ENCODE assay signal across 8 cellular contexts in the genomic region with DNA sequence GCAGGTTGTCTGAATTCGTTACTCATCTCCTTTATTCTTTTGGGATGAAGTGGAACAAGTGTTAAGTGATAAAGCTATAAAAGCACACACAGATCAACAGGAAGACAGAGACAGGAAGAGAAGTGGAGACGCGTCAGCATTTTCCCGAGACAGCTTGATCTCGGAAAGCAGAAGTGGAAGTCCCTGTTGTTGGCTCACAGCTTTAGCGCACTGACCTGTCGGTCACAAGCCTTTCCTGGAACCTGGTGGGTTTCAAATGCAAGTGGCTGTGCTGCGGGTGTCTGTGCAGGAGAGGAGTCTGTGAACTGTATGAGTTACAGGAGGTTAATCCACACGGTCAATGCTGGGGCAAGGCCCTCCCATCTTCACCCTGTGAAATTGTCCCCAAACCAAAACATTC.
A peak's percentile ranks its signal among the peaks of the same experiment; 100 is the strongest.
DNase-seq lines count a peak whose midpoint lies in the region; ATAC-seq and TF ChIP-seq lines count a peak whose summit lies in the region.

No MANE protein-coding gene starts in this region.

- H3K9me3 ChIP-seq in right lobe of liver (no peaks in the 10 kb centered on the region), SK-N-SH (no peaks in the 10 kb centered on the region)

- POLR2A ChIA-PET in SK-N-SH (lab: Yijun Ruan, JAX), result no interaction called here

- TF ChIP-seq EP300 in SK-N-SH (IDR thresholded peaks at IDR 0.05; ENCODE audit: borderline replicate concordance in 1 of 2, low read depth in 1 of 2, low read length in 1 of 2), result no peak

- H3K9ac ChIP-seq in SK-N-SH, result no peak overlapping the region

- no peak for TF ChIP-seq RAD21 in SK-N-SH (IDR thresholded peaks at IDR 0.05; ENCODE audit: low read length)

- no peak overlapping the region for H2AFZ ChIP-seq in SK-N-SH (ENCODE audit: low read depth)

- TF ChIP-seq POLR2A in right lobe of liver (IDR thresholded peaks at IDR 0.05), result no peak

- 32% methylated on average over 9 of the region's 9 CpGs for WGBS in right lobe of liver (ENCODE audit: insufficient coverage, low coverage, low lambda C conversion rate, missing lambda C conversion rate)
- 85% methylated on average over 9 of the region's 9 CpGs for WGBS in SK-N-SH (ENCODE audit: low lambda C conversion rate)

- DNase-seq in GM06990 (ENCODE audit: extremely low read depth, insufficient read length), result peak; percentile 58
- DNase-seq in GM20000 (ENCODE audit: low spot score), result peak; percentile 50
- DNase-seq in activated effector memory CD4-positive, alpha-beta T cell treated with Interleukin-2 at 50 U/mL for 16 hours, result peak; percentile 8
- peak; percentile 65 to 72 (median 70) for DNase-seq in right lobe of liver
- peak; percentile 49 for DNase-seq in ureter (ENCODE audit: low spot score)
- DNase-seq in kidney tubule cell (ENCODE audit: low spot score), result no peak
- no peak for DNase-seq in SK-N-SH

- H3K36me3 ChIP-seq in GM06990 (ENCODE audit: control insufficient read depth, insufficient read depth, low read length) (no peaks in the 10 kb centered on the region), right lobe of liver (no peaks in the 10 kb centered on the region), SK-N-SH (replicated peaks in 1 of 2; ENCODE audit: control insufficient read depth in 1 of 2, insufficient read depth in 2 of 2, low read length in 1 of 2) (no peaks in the 10 kb centered on the region)

- H3K27ac ChIP-seq in right lobe of liver (peak overlapping the region; percentile 41 to 78 (median 41)), SK-N-SH (ENCODE audit: low read depth in 2 of 2, low read length in 1 of 2) (no peak overlapping the region)

- CTCF ChIA-PET in SK-N-SH (lab: Yijun Ruan, JAX), result interaction anchor here (1.3 kb wide), 1 partner anchor 67 kb away, joined by 4 read pairs; no protein-coding TSS in a partner anchor

- H3K4me1 ChIP-seq in right lobe of liver (peaks cover 0 to 13% (median 0%) of the 10 kb centered on the region in 4 donors), SK-N-SH (ENCODE audit: control insufficient read depth in 1 of 2, insufficient read depth in 2 of 2, low read depth in 1 of 2, low read length in 1 of 2) (peaks cover 0 to 5% of the 10 kb centered on the region in 2 experiments; a peak in 2 of 4 replicates)

- ATAC-seq in HG03520 (IDR thresholded peaks at IDR 0.05; ENCODE audit: unreplicated experiment) (peak; percentile 80), right lobe of liver (peak; percentile 71 to 81 (median 79))

- H3F3A ChIP-seq in SK-N-SH (replicated peaks; ENCODE audit: insufficient read depth), result no peaks in the 10 kb centered on the region

- H3K9me2 ChIP-seq in SK-N-SH, result no peaks in the 10 kb centered on the region

- H3K4me2 ChIP-seq in SK-N-SH, result no peak overlapping the region

- intact Hi-C loops in right lobe of liver (cut with DNase I), result no loop called here

- TF ChIP-seq CTCF in GM06990 (IDR thresholded peaks at IDR 0.05; ENCODE audit: insufficient read depth, low read length, poor library complexity, severe bottlenecking) (no peak), GM20000 (IDR thresholded peaks at IDR 0.05; ENCODE audit: extremely low read depth, missing control alignments) (no peak), right lobe of liver (IDR thresholded peaks at IDR 0.05) (no peak), SK-N-SH (IDR thresholded peaks at IDR 0.05) (no peak)

- H4K20me1 ChIP-seq in SK-N-SH (ENCODE audit: insufficient read depth), result no peaks in the 10 kb centered on the region

- H3K27me3 ChIP-seq in GM06990 (replicated peaks; ENCODE audit: control insufficient read depth, insufficient read depth, low read length) (no peaks in the 10 kb centered on the region), right lobe of liver (no peaks in the 10 kb centered on the region), SK-N-SH (ENCODE audit: insufficient read depth) (no peaks in the 10 kb centered on the region)

- no peak overlapping the region; the same call in 1 of the 2 replicates for H3K4me3 ChIP-seq in GM06990 (replicated peaks; ENCODE audit: low read depth, low read length)
- H3K4me3 ChIP-seq in right lobe of liver, result no peak overlapping the region
- H3K4me3 ChIP-seq in SK-N-SH (ENCODE audit: low read depth in 2 of 2, low read length in 1 of 2), result no peak overlapping the region

- H3K79me2 ChIP-seq in SK-N-SH (ENCODE audit: insufficient read depth), result no peaks in the 10 kb centered on the region

TF ChIP-seq in SK-N-SH, 30 proteins besides CTCF, POLR2A, EP300 and RAD21:
- TF ChIP-seq TCF12 (IDR thresholded peaks at IDR 0.05), result no peak
- no peak for TF ChIP-seq YY1 (IDR thresholded peaks at IDR 0.05; ENCODE audit: low read depth)
- TF ChIP-seq, protein P1, sequence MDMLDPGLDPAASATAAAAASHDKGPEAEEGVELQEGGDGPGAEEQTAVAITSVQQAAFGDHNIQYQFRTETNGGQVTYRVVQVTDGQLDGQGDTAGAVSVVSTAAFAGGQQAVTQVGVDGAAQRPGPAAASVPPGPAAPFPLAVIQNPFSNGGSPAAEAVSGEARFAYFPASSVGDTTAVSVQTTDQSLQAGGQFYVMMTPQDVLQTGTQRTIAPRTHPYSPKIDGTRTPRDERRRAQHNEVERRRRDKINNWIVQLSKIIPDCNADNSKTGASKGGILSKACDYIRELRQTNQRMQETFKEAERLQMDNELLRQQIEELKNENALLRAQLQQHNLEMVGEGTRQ (IDR thresholded peaks at IDR 0.05; ENCODE audit: borderline replicate concordance, low read depth, low read length), result no peak
- TF ChIP-seq MEF2A (IDR thresholded peaks at IDR 0.05; ENCODE audit: borderline replicate concordance, low read depth), result no peak
- no peak for TF ChIP-seq RXRA (IDR thresholded peaks at IDR 0.05; ENCODE audit: borderline replicate concordance, low read depth)
- TF ChIP-seq, protein P2, sequence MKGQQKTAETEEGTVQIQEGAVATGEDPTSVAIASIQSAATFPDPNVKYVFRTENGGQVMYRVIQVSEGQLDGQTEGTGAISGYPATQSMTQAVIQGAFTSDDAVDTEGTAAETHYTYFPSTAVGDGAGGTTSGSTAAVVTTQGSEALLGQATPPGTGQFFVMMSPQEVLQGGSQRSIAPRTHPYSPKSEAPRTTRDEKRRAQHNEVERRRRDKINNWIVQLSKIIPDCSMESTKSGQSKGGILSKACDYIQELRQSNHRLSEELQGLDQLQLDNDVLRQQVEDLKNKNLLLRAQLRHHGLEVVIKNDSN (IDR thresholded peaks at IDR 0.05; ENCODE audit: borderline replicate concordance, low read depth), result no peak
- no peak for TF ChIP-seq FOSL2 (IDR thresholded peaks at IDR 0.05; ENCODE audit: borderline replicate concordance, low read depth)
- TF ChIP-seq CHD2 (IDR thresholded peaks at IDR 0.05; ENCODE audit: low read length, partially characterized antibody), result no peak
- no peak for TF ChIP-seq SIN3A (IDR thresholded peaks at IDR 0.05; ENCODE audit: borderline replicate concordance, low read depth, low read length)
- TF ChIP-seq MXI1 (IDR thresholded peaks at IDR 0.05; ENCODE audit: low read depth, low read length), result no peak
- TF ChIP-seq, protein P3, sequence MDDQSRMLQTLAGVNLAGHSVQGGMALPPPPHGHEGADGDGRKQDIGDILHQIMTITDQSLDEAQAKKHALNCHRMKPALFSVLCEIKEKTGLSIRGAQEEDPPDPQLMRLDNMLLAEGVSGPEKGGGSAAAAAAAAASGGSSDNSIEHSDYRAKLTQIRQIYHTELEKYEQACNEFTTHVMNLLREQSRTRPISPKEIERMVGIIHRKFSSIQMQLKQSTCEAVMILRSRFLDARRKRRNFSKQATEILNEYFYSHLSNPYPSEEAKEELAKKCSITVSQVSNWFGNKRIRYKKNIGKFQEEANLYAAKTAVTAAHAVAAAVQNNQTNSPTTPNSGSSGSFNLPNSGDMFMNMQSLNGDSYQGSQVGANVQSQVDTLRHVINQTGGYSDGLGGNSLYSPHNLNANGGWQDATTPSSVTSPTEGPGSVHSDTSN (IDR thresholded peaks at IDR 0.05), result no peak
- TF ChIP-seq, protein P4, sequence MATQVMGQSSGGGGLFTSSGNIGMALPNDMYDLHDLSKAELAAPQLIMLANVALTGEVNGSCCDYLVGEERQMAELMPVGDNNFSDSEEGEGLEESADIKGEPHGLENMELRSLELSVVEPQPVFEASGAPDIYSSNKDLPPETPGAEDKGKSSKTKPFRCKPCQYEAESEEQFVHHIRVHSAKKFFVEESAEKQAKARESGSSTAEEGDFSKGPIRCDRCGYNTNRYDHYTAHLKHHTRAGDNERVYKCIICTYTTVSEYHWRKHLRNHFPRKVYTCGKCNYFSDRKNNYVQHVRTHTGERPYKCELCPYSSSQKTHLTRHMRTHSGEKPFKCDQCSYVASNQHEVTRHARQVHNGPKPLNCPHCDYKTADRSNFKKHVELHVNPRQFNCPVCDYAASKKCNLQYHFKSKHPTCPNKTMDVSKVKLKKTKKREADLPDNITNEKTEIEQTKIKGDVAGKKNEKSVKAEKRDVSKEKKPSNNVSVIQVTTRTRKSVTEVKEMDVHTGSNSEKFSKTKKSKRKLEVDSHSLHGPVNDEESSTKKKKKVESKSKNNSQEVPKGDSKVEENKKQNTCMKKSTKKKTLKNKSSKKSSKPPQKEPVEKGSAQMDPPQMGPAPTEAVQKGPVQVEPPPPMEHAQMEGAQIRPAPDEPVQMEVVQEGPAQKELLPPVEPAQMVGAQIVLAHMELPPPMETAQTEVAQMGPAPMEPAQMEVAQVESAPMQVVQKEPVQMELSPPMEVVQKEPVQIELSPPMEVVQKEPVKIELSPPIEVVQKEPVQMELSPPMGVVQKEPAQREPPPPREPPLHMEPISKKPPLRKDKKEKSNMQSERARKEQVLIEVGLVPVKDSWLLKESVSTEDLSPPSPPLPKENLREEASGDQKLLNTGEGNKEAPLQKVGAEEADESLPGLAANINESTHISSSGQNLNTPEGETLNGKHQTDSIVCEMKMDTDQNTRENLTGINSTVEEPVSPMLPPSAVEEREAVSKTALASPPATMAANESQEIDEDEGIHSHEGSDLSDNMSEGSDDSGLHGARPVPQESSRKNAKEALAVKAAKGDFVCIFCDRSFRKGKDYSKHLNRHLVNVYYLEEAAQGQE (IDR thresholded peaks at IDR 0.05; ENCODE audit: low read depth, low read length), result no peak
- TF ChIP-seq GATA2 (CRISPR knock-in tag; IDR thresholded peaks at IDR 0.05), result no peak
TF ChIP-seq in SK-N-SH: peak in this region for 0.

Comparison
In these comparisons a context has a peak if more than half of its experiments do, and no peak if none do; other contexts are left out.
1. DNase-seq: peak in GM06990 (single experiment), GM20000 (single experiment), activated effector memory CD4-positive, alpha-beta T cell treated with Interleukin-2 at 50 U/mL for 16 hours (single experiment), right lobe of liver (3 of 3) and ureter (single experiment); none in kidney tubule cell (single experiment) and SK-N-SH (single experiment).
2. H3K27ac ChIP-seq: peak in right lobe of liver (3 of 3); none in SK-N-SH (0 of 2).